ENCODE assay signal across 21 cellular contexts in the genomic region with DNA sequence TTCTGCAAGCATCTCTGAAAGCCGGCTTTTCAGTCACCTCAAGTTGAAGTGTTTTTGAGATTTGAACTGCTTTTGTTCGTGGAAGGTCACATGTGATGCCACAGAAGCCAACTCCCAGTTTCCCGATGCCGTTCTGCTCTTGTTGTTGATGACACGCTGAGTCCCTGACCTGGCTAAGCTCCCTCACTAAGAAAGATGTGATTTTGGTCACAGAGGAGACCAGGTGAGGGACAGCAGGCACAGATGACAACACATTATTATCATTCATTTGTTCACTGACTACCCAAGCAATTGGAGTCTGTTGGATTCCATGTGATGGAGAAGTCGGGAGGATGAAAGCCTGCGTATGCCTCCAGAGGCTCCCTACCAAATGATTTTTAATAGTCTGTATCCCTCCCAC.
"Had no signal": no experiment of that assay in that cellular context is flagged by ENCODE, and none has a peak within 500 bp of the region (broad histone marks: within the 10 kb centered on the region; RNA-seq: fewer than 3 reads in every experiment).

No MANE protein-coding gene starts in this region.

- H3K4me1 ChIP-seq: SJSA1 had no signal

- H3K27ac Mint-ChIP-seq: IgD-negative memory B cell had no signal

- ATAC-seq: K562 had no signal

- H3K4me1 Mint-ChIP-seq: IgD-negative memory B cell had no signal

- DNase-seq: Kasumi-1, MM.1S, NCI-H1092 treated with DMSO at 0.1 percent for 48 hours, NCI-H1436, NCI-H1930, NCI-H2081, NCI-H2107, NCI-H345, NCI-H446 treated with DMSO at 0.1 percent for 48 hours, NCI-H510A treated with DMSO at 0.1 percent for 48 hours, NCI-H526, NCI-H774, Right ventricle myocardium superior, RPMI8226, SIG-M5 had no signal

- H3K27me3 ChIP-seq: SJSA1 had no signal

- H3K4me3 Mint-ChIP-seq: IgD-negative memory B cell had no signal

- H3K36me3 ChIP-seq: SJSA1 had no signal

- H3K4me3 ChIP-seq: K562, SJSA1, SK-N-MC had no signal

- H3K9me3 ChIP-seq: SJSA1 had no signal

- H3K27me3 Mint-ChIP-seq: IgD-negative memory B cell had no signal

- H3K27ac ChIP-seq: HL-60, KMS-11, SJSA1, SK-N-MC had no signal

- H3K36me3 Mint-ChIP-seq: IgD-negative memory B cell had no signal
